In genomic region chr12:121090576-121091125, GRCh38 we compare ENCODE assay signal across 18 cellular contexts. TPM values are rescaled to one million over a fixed set of nuclear protein-coding genes. Genes with fewer than 3 reads are reported as not detected.
DNase-seq lines count a peak whose midpoint lies in the region; ATAC-seq, FAIRE-seq and TF ChIP-seq lines count a peak whose summit lies in the region.
"Had no signal": no experiment of that assay in that cellular context is flagged by ENCODE, and none has a peak within 500 bp of the region (broad histone marks: within the 10 kb centered on the region; RNA-seq: fewer than 3 reads in every experiment).

No MANE protein-coding gene starts in this region.

- H3K4me3 ChIP-seq in HEK293 (ENCODE audit: low read depth, low read length) (no peak overlapping the region), K562 (no peak overlapping the region), mesendoderm (ENCODE audit: low read length) (no peak overlapping the region), hepatocyte (no peak overlapping the region)
- H3K4me3 ChIP-seq: GM23338, HAP-1 had no signal

- H2BK5ac ChIP-seq in mesendoderm (ENCODE audit: low read length) = no peak overlapping the region

- no peaks in the 10 kb centered on the region for H3K9me2 ChIP-seq in hepatocyte (replicated peaks; ENCODE audit: insufficient read depth)

- intact Hi-C loops in K562 (cut with micrococcal nuclease) = loop anchor here (10.0 kb wide), 1 partner anchor 76 kb away; the partner anchor contains the start of gene C12orf43

- H4K8ac ChIP-seq in mesendoderm (ENCODE audit: low read depth, low read length) = no peak overlapping the region

- peak overlapping the region; percentile 85; the same call in 1 of the 2 replicates for H2AFZ ChIP-seq in K562 (ENCODE audit: low read depth, low read length)
- no peak overlapping the region for H2AFZ ChIP-seq in hepatocyte
- H2AFZ ChIP-seq: GM23338 had no signal

- no peak for FAIRE-seq in K562 (lab: Jason Lieb, UNC)
- FAIRE-seq: A204.1, GM12892 had no signal

- no peaks in the 10 kb centered on the region for H3K79me1 ChIP-seq in mesendoderm (ENCODE audit: low read length)

- no peaks in the 10 kb centered on the region for H3K9me1 ChIP-seq in K562 (ENCODE audit: control insufficient read depth, insufficient read depth, low read length)

- in situ Hi-C loops in K562 (cut with MboI) = no loop called here

- no peaks in the 10 kb centered on the region for H3K36me3 Mint-ChIP-seq in osteocyte (ENCODE audit: unreplicated experiment)
- H3K36me3 Mint-ChIP-seq: CD4-positive, alpha-beta memory T cell had no signal

- no peak for ATAC-seq in K562
- ATAC-seq in HG03135 (IDR thresholded peaks at IDR 0.05; ENCODE audit: unreplicated experiment) = no peak
- ATAC-seq in stimulated activated naive CD8-positive, alpha-beta T cell treated with anti-CD3 and anti-CD28 coated beads, Interleukin-15, Interleukin-2, amounts not matched to agents 100 U/mL and 50 U/mL, for 24 hours = no peak
- ATAC-seq: GM23338 had no signal

- TF ChIP-seq POLR2A in K562 (conservative IDR thresholded peaks at IDR 0.05) = no peak

- H3K9ac ChIP-seq in K562 (ENCODE audit: insufficient read depth in 1 of 2, low read depth in 2 of 2, low read length in 2 of 2) = no peak overlapping the region
- H3K9ac ChIP-seq in mesendoderm (ENCODE audit: low read length) = no peak overlapping the region

- no peak overlapping the region for H3K56ac ChIP-seq in mesendoderm (ENCODE audit: low read length)

- no TSS peak for BruUV-seq in K562 (replicated peaks; lab: Mats Ljungman, UMichigan)

- WGBS in K562 (ENCODE audit: insufficient coverage, low coverage, missing lambda C conversion rate) = 21% methylated on average over 5 of the region's 5 CpGs
- no CpG with 5 or more reads among the region's 5 CpGs for WGBS in mesendoderm (ENCODE audit: extremely low coverage, insufficient coverage, low lambda C conversion rate)
- WGBS in hepatocyte (ENCODE audit: low lambda C conversion rate, missing lambda C conversion rate) = 77% methylated on average over 5 of the region's 5 CpGs

- H2BK120ac ChIP-seq in mesendoderm (ENCODE audit: low read depth, low read length) = no peak overlapping the region

- TF ChIP-seq CTCF in HEK293 (tag by site-specific recombination; IDR thresholded peaks at IDR 0.05) (no peak), K562 (IDR thresholded peaks at IDR 0.05 in 2 of 3, conservative IDR thresholded peaks at IDR 0.05 in 1 of 3; ENCODE audit: insufficient read depth in 2 of 3, low read depth in 1 of 3, low read length in 3 of 3) (no peak), osteocyte (IDR thresholded peaks at IDR 0.05) (no peak), hepatocyte (IDR thresholded peaks at IDR 0.05; ENCODE audit: poor library complexity) (no peak)

- no peak for TF ChIP-seq EP300 in K562 (IDR thresholded peaks at IDR 0.05; ENCODE audit: low read length)

- no peak overlapping the region for H3K4ac ChIP-seq in mesendoderm (ENCODE audit: low read depth, low read length)

- peaks cover 3% of the 10 kb centered on the region for H3K4me1 Mint-ChIP-seq in osteocyte (ENCODE audit: unreplicated experiment)

- H4K20me1 ChIP-seq in K562 (replicated peaks; ENCODE audit: control insufficient read depth, insufficient read depth, low read length) = no peaks in the 10 kb centered on the region
- no peaks in the 10 kb centered on the region for H4K20me1 ChIP-seq in hepatocyte (ENCODE audit: insufficient read depth, poor library complexity, severe bottlenecking)

- H3K36me3 ChIP-seq in HEK293 (ENCODE audit: control insufficient read depth in 2 of 2, insufficient read depth in 1 of 2, low read length in 2 of 2) (no peaks in the 10 kb centered on the region), K562 (ENCODE audit: control insufficient read depth, insufficient read depth, low read length) (no peaks in the 10 kb centered on the region), mesendoderm (ENCODE audit: control insufficient read depth, insufficient read depth, low read length) (no peaks in the 10 kb centered on the region), hepatocyte (replicated peaks; ENCODE audit: insufficient read depth, low read depth) (no peaks in the 10 kb centered on the region)
- H3K36me3 ChIP-seq: HAP-1 had no signal

- TF ChIP-seq RAD21 in K562 (CRISPR knock-in tag; conservative IDR thresholded peaks at IDR 0.05 in 1 of 2, IDR thresholded peaks at IDR 0.05 in 1 of 2) = no peak

- H3K27me3 Mint-ChIP-seq in osteocyte (ENCODE audit: unreplicated experiment) = peaks cover 30% of the 10 kb centered on the region
- H3K27me3 Mint-ChIP-seq: CD4-positive, alpha-beta memory T cell had no signal

- H3K79me2 ChIP-seq in K562 (ENCODE audit: control insufficient read depth, insufficient read depth, low read length) (no peaks in the 10 kb centered on the region), mesendoderm (ENCODE audit: control insufficient read depth, insufficient read depth, low read length) (no peaks in the 10 kb centered on the region), hepatocyte (no peaks in the 10 kb centered on the region)

- no peak overlapping the region for H2BK15ac ChIP-seq in mesendoderm (replicated peaks; ENCODE audit: low read depth)

- no peak overlapping the region for H3K27ac Mint-ChIP-seq in osteocyte (ENCODE audit: unreplicated experiment)
- H3K27ac Mint-ChIP-seq: B cell, GM23338, HFFc6 had no signal

- H3K23ac ChIP-seq in mesendoderm (ENCODE audit: low read length) = no peak overlapping the region

- H3K18ac ChIP-seq in mesendoderm (ENCODE audit: low read length) = no peak overlapping the region

- H4K5ac ChIP-seq in mesendoderm (ENCODE audit: low read length) = no peak overlapping the region

- H3K9me3 ChIP-seq in HEK293 (ENCODE audit: control insufficient read depth, insufficient read depth, low read depth, low read length) (no peaks in the 10 kb centered on the region), K562 (replicated peaks; ENCODE audit: control insufficient read depth, insufficient read depth, low read depth, low read length) (no peaks in the 10 kb centered on the region), hepatocyte (ENCODE audit: low read depth) (no peaks in the 10 kb centered on the region)

- H3K4me3 Mint-ChIP-seq in osteocyte (ENCODE audit: unreplicated experiment) = no peak overlapping the region
- H3K4me3 Mint-ChIP-seq: B cell; CD4-positive, alpha-beta memory T cell; GM23338; HFFc6 had no signal

- H3K4me2 ChIP-seq in K562 (ENCODE audit: insufficient read depth, low read length) (no peak overlapping the region), mesendoderm (ENCODE audit: low read length) (no peak overlapping the region), hepatocyte (no peak overlapping the region)
- H3K4me2 ChIP-seq: GM23338 had no signal

- no peak overlapping the region for H2AK5ac ChIP-seq in mesendoderm (ENCODE audit: low read length)

- DNase-seq in K562 (ENCODE audit: extremely low read depth in 1 of 4, low spot score in 3 of 4) (no peak), mesendoderm (peak; percentile 8), osteocyte (ENCODE audit: extremely low spot score, unreplicated experiment) (peak; percentile 49), hepatocyte (ENCODE audit: low spot score) (no peak)
- no peak for DNase-seq in stimulated activated naive CD8-positive, alpha-beta T cell treated with anti-CD3 and anti-CD28 coated beads, Interleukin-15, Interleukin-2, amounts not matched to agents 100 U/mL and 50 U/mL, for 24 hours
- DNase-seq: C1 segment of cervical spinal cord; CD4-positive, alpha-beta memory T cell; DMS153; DND-41; GDM1; HFFc6 had no signal

- no peaks in the 10 kb centered on the region for H3K9me3 Mint-ChIP-seq in osteocyte (ENCODE audit: unreplicated experiment)
- H3K9me3 Mint-ChIP-seq: CD4-positive, alpha-beta memory T cell had no signal

- no peaks in the 10 kb centered on the region for H3K4me1 ChIP-seq in HEK293 (ENCODE audit: control insufficient read depth, insufficient read depth, low read length)
- H3K4me1 ChIP-seq in K562 (replicated peaks in 1 of 2; ENCODE audit: control insufficient read depth in 2 of 2, insufficient read depth in 2 of 2, low read length in 2 of 2) = peaks cover 2 to 11% of the 10 kb centered on the region in 2 experiments; a peak in 3 of 5 replicates
- H3K4me1 ChIP-seq in mesendoderm (ENCODE audit: control insufficient read depth, low read depth, low read length) = no peaks in the 10 kb centered on the region
- H3K4me1 ChIP-seq in hepatocyte (ENCODE audit: insufficient read depth) = peaks cover 4% of the 10 kb centered on the region

- CTCF ChIA-PET in HEK293 (lab: Yijun Ruan, JAX) (no interaction called here), K562 (lab: Yijun Ruan, JAX; ENCODE audit: low intra/inter-chr PET ratio) (no interaction called here)

- H3K27me3 ChIP-seq in K562 (ENCODE audit: control insufficient read depth in 2 of 2, insufficient read depth in 2 of 2, low read length in 2 of 2) = peaks cover 0 to 15% of the 10 kb centered on the region in 2 experiments; a peak in 2 of 5 replicates
- H3K27me3 ChIP-seq in mesendoderm (ENCODE audit: insufficient read depth, low read length, poor library complexity) = no peaks in the 10 kb centered on the region
- no peaks in the 10 kb centered on the region for H3K27me3 ChIP-seq in hepatocyte

- H3K27ac ChIP-seq in HEK293 (ENCODE audit: extremely low read depth, low read depth, low read length) = no peak overlapping the region
- H3K27ac ChIP-seq in K562 (ENCODE audit: extremely low read depth, low read depth, low read length) = no peak overlapping the region
- H3K27ac ChIP-seq in mesendoderm (ENCODE audit: low read depth, low read length) = no peak overlapping the region
- no peak overlapping the region for H3K27ac ChIP-seq in hepatocyte

- POLR2A ChIA-PET in HEK293 (lab: Yijun Ruan, JAX) (no interaction called here), K562 (lab: Yijun Ruan, JAX) (no interaction called here)

RNA-seq across cellular contexts. Expression of gene P2RX7, which starts 42.0 kb away (rescaled TPM):
- 0.42 TPM in 1 of 2 replicates, not detected in the other for total RNA-seq in K562 (2011; cell fraction: chromatin; rRNA removed; ENCODE audit: low replicate concordance)
- 0.13 TPM in 1 of 2 replicates, not detected in the other for total RNA-seq in K562 (2011; cell fraction: nucleolus; rRNA removed)
- total RNA-seq in K562 (2011; cell fraction: nucleoplasm; rRNA removed) = 0.31 and 0.37 TPM in 2 replicates
- 0.09 and 0.20 TPM in 2 replicates for total RNA-seq in K562 (2014; rRNA removed)
- total RNA-seq in K562 (2014; rRNA removed; fragmentation: Illumina TruSeq; extraction: Trizol) = 0.38 and 0.44 TPM in 2 replicates
- 0.25 and 0.30 TPM in 2 replicates for total RNA-seq in K562 (2015; rRNA removed; fragmentation: Illumina TruSeq; extraction: Trizol)
- 0.40 TPM in 2 replicates for total RNA-seq in K562 (2021)
- 0.04 and 0.12 TPM in 2 replicates for polyA plus RNA-seq in K562 (2011; rRNA removed)
- 0.04 TPM in 1 of 2 replicates, not detected in the other for polyA plus RNA-seq in K562 (2011; cell fraction: cytosol; rRNA removed)
- polyA plus RNA-seq in K562 (2011; cell fraction: nucleus; rRNA removed) = 0.08 TPM in 1 of 2 replicates, not detected in the other
- 0.68 and 6.5 TPM in 2 replicates for polyA plus RNA-seq in K562 (2012)
- polyA plus RNA-seq in K562 (2014; fragmentation: Illumina TruSeq; extraction: Trizol) = 0.46 and 0.65 TPM in 2 replicates
- under 1 TPM; 0.30 to 0.38 TPM for polyA plus RNA-seq in K562 (2014; fragmentation: Nextera tagmentation; extraction: Ambion mirVana)
- 0.15 and 0.27 TPM in 2 replicates for polyA plus RNA-seq in K562 (2014; rRNA removed)
- polyA minus RNA-seq in K562 (2011; rRNA and poly(A)+ RNA removed) = not detected in 2 replicates
- not detected in 2 replicates for polyA minus RNA-seq in K562 (2011; cell fraction: cytosol; rRNA and poly(A)+ RNA removed)
- not detected in 2 replicates for polyA minus RNA-seq in K562 (2011; cell fraction: nucleus; rRNA and poly(A)+ RNA removed)
- polyA plus RNA-seq in mesendoderm (2013, experiment 1 of 2) = 0.18 TPM
- polyA plus RNA-seq in mesendoderm (2013, experiment 2 of 2) = 0.21 TPM
- 0.08 and 0.30 TPM in 2 replicates for total RNA-seq in osteocyte
- total RNA-seq in hepatocyte = 0.80 and 0.90 TPM in 2 replicates
- polyA plus RNA-seq in hepatocyte = 1.1 and 1.7 TPM in 2 replicates

RNA-seq across cellular contexts. Expression of gene OASL, which starts 51.6 kb away (rescaled TPM):
- not detected in 2 replicates for total RNA-seq in K562 (2011; cell fraction: chromatin; rRNA removed; ENCODE audit: low replicate concordance)
- not detected in 2 replicates for total RNA-seq in K562 (2011; cell fraction: nucleolus; rRNA removed)
- not detected in 2 replicates for total RNA-seq in K562 (2011; cell fraction: nucleoplasm; rRNA removed)
- not detected in 2 replicates for total RNA-seq in K562 (2014; rRNA removed)
- total RNA-seq in K562 (2014; rRNA removed; fragmentation: Illumina TruSeq; extraction: Trizol) = not detected in 2 replicates
- 0.14 TPM in 1 of 2 replicates, not detected in the other for total RNA-seq in K562 (2015; rRNA removed; fragmentation: Illumina TruSeq; extraction: Trizol)
- not detected in 2 replicates for total RNA-seq in K562 (2021)
- polyA plus RNA-seq in K562 (2011; rRNA removed) = not detected in 2 replicates
- polyA plus RNA-seq in K562 (2011; cell fraction: cytosol; rRNA removed) = not detected in 2 replicates
- not detected in 2 replicates for polyA plus RNA-seq in K562 (2011; cell fraction: nucleus; rRNA removed)
- polyA plus RNA-seq in K562 (2012) = 0.07 TPM in 1 of 2 replicates, not detected in the other
- not detected in 2 replicates for polyA plus RNA-seq in K562 (2014; fragmentation: Illumina TruSeq; extraction: Trizol)
- polyA plus RNA-seq in K562 (2014; fragmentation: Nextera tagmentation; extraction: Ambion mirVana) = not detected
- not detected in 2 replicates for polyA plus RNA-seq in K562 (2014; rRNA removed)
- polyA minus RNA-seq in K562 (2011; rRNA and poly(A)+ RNA removed) = not detected in 2 replicates
- not detected in 2 replicates for polyA minus RNA-seq in K562 (2011; cell fraction: cytosol; rRNA and poly(A)+ RNA removed)
- not detected in 2 replicates for polyA minus RNA-seq in K562 (2011; cell fraction: nucleus; rRNA and poly(A)+ RNA removed)
- not detected for polyA plus RNA-seq in mesendoderm (2013, experiment 1 of 2)
- polyA plus RNA-seq in mesendoderm (2013, experiment 2 of 2) = not detected
- 0.21 and 0.24 TPM in 2 replicates for total RNA-seq in osteocyte
- 0.27 and 0.52 TPM in 2 replicates for total RNA-seq in hepatocyte
- polyA plus RNA-seq in hepatocyte = 0.13 and 0.47 TPM in 2 replicates
- total RNA-seq: GM23338, HFFc6 had no signal
- polyA plus RNA-seq: GM23338 had no signal

Comparison
In these comparisons a context has a peak if more than half of its experiments do, and no peak if none do; other contexts are left out.
1. DNase-seq: peak in mesendoderm (single experiment) and osteocyte (single experiment); none in K562 (0 of 4), stimulated activated naive CD8-positive, alpha-beta T cell treated with anti-CD3 and anti-CD28 coated beads, Interleukin-15, Interleukin-2, amounts not matched to agents 100 U/mL and 50 U/mL, for 24 hours (single experiment) and hepatocyte (single experiment).
2. Of the 44 proteins assayed by ChIP-seq in both K562 and HEK293: peak only in K562: none; only in HEK293: ZNF449; in both: none; in neither: 43.